In the genomic region with DNA sequence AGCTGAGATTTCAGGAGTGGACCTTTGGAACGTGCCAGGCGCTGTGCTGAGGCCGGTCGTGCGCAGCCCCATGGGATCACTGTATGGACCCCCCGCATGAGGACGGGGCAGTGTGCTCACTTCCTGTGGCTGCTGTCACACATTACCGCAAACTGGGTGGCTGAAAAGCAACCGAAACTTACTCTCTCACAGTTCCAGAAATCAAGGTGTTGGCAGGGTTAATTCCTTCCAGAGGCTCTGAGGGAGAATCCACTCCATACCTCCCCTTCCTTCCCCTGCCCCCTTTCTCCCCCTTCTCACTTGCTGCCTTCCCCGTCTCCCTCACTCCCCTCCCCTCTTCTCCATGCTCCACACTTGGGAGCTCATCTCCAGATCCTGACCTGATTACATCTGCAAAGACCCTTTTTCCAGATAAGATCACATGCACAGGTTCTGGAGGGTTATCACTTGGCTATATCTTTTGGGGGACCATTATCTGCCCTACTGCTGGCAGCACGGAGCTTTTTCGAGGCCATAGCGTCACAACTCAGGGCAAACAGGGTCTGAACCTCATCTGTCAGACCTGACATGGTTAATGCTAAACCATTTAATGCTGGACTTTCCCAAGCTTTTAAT, we compare ENCODE assay signal across 1 cellular context.
TF ChIP-seq lines count a peak whose summit lies in the region.

No MANE protein-coding gene starts in this region.

TF ChIP-seq in GM12878, 131 proteins besides CTCF, POLR2A, EP300 and RAD21 (continued from another document and continues in another):
- TF ChIP-seq POLR2AphosphoS5 (IDR thresholded peaks at IDR 0.05; ENCODE audit: low read length) (no peak), BMI1 (IDR thresholded peaks at IDR 0.05; ENCODE audit: borderline replicate concordance) (no peak), E2F8 (IDR thresholded peaks at IDR 0.05; ENCODE audit: low read depth, partially characterized antibody) (no peak), HCFC1 (IDR thresholded peaks at IDR 0.05; ENCODE audit: low read length) (no peak), SREBF1 (IDR thresholded peaks at IDR 0.05; ENCODE audit: low read length) (no peak), CEBPZ (IDR thresholded peaks at IDR 0.05; ENCODE audit: low read depth, low read length) (no peak), SMAD5 (IDR thresholded peaks at IDR 0.05; ENCODE audit: low read depth) (no peak), SMAD1 (IDR thresholded peaks at IDR 0.05; ENCODE audit: low read depth, partially characterized antibody) (no peak), NFYA (IDR thresholded peaks at IDR 0.05; ENCODE audit: borderline replicate concordance, low read depth, low read length) (no peak), SREBF2 (IDR thresholded peaks at IDR 0.05; ENCODE audit: low read length) (no peak), SIN3A (IDR thresholded peaks at IDR 0.05; ENCODE audit: low read depth, low read length) (no peak), BRCA1 (IDR thresholded peaks at IDR 0.05; ENCODE audit: low read depth, low read length) (no peak), IKZF2 (IDR thresholded peaks at IDR 0.05) (peak; percentile 88 to 93), CREM (IDR thresholded peaks at IDR 0.05; ENCODE audit: low read depth) (peak; percentile 72; the same call in 1 of the 2 replicates), SUZ12 (IDR thresholded peaks at IDR 0.05; ENCODE audit: unreplicated experiment) (no peak), CHD4 (IDR thresholded peaks at IDR 0.05) (no peak), JUNB (IDR thresholded peaks at IDR 0.05) (no peak), CHD2 (IDR thresholded peaks at IDR 0.05; ENCODE audit: borderline replicate concordance, low read depth, low read length) (peak; percentile 50; the same call in 1 of the 2 replicates), YBX1 (IDR thresholded peaks at IDR 0.05) (no peak), EGR1 (IDR thresholded peaks at IDR 0.05; ENCODE audit: borderline replicate concordance in 1 of 2, low read depth in 2 of 2, low read length in 2 of 2) (no peak), LARP7 (IDR thresholded peaks at IDR 0.05) (no peak), MYB (IDR thresholded peaks at IDR 0.05; ENCODE audit: borderline replicate concordance, low read depth, low read length) (no peak), CBX3 (IDR thresholded peaks at IDR 0.05; ENCODE audit: borderline replicate concordance, low read depth) (no peak)
- TF ChIP-seq, protein P1, sequence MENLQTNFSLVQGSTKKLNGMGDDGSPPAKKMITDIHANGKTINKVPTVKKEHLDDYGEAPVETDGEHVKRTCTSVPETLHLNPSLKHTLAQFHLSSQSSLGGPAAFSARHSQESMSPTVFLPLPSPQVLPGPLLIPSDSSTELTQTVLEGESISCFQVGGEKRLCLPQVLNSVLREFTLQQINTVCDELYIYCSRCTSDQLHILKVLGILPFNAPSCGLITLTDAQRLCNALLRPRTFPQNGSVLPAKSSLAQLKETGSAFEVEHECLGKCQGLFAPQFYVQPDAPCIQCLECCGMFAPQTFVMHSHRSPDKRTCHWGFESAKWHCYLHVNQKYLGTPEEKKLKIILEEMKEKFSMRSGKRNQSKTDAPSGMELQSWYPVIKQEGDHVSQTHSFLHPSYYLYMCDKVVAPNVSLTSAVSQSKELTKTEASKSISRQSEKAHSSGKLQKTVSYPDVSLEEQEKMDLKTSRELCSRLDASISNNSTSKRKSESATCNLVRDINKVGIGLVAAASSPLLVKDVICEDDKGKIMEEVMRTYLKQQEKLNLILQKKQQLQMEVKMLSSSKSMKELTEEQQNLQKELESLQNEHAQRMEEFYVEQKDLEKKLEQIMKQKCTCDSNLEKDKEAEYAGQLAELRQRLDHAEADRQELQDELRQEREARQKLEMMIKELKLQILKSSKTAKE (IDR thresholded peaks at IDR 0.05; ENCODE audit: low read depth, poor library complexity, severe bottlenecking) = no peak
- TF ChIP-seq, protein P2, sequence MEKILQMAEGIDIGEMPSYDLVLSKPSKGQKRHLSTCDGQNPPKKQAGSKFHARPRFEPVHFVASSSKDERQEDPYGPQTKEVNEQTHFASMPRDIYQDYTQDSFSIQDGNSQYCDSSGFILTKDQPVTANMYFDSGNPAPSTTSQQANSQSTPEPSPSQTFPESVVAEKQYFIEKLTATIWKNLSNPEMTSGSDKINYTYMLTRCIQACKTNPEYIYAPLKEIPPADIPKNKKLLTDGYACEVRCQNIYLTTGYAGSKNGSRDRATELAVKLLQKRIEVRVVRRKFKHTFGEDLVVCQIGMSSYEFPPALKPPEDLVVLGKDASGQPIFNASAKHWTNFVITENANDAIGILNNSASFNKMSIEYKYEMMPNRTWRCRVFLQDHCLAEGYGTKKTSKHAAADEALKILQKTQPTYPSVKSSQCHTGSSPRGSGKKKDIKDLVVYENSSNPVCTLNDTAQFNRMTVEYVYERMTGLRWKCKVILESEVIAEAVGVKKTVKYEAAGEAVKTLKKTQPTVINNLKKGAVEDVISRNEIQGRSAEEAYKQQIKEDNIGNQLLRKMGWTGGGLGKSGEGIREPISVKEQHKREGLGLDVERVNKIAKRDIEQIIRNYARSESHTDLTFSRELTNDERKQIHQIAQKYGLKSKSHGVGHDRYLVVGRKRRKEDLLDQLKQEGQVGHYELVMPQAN (conservative IDR thresholded peaks at IDR 0.05) = 0 out of 2 replicates have a peak, but pooled peaks have one; percentile 37
- TF ChIP-seq, protein P3, sequence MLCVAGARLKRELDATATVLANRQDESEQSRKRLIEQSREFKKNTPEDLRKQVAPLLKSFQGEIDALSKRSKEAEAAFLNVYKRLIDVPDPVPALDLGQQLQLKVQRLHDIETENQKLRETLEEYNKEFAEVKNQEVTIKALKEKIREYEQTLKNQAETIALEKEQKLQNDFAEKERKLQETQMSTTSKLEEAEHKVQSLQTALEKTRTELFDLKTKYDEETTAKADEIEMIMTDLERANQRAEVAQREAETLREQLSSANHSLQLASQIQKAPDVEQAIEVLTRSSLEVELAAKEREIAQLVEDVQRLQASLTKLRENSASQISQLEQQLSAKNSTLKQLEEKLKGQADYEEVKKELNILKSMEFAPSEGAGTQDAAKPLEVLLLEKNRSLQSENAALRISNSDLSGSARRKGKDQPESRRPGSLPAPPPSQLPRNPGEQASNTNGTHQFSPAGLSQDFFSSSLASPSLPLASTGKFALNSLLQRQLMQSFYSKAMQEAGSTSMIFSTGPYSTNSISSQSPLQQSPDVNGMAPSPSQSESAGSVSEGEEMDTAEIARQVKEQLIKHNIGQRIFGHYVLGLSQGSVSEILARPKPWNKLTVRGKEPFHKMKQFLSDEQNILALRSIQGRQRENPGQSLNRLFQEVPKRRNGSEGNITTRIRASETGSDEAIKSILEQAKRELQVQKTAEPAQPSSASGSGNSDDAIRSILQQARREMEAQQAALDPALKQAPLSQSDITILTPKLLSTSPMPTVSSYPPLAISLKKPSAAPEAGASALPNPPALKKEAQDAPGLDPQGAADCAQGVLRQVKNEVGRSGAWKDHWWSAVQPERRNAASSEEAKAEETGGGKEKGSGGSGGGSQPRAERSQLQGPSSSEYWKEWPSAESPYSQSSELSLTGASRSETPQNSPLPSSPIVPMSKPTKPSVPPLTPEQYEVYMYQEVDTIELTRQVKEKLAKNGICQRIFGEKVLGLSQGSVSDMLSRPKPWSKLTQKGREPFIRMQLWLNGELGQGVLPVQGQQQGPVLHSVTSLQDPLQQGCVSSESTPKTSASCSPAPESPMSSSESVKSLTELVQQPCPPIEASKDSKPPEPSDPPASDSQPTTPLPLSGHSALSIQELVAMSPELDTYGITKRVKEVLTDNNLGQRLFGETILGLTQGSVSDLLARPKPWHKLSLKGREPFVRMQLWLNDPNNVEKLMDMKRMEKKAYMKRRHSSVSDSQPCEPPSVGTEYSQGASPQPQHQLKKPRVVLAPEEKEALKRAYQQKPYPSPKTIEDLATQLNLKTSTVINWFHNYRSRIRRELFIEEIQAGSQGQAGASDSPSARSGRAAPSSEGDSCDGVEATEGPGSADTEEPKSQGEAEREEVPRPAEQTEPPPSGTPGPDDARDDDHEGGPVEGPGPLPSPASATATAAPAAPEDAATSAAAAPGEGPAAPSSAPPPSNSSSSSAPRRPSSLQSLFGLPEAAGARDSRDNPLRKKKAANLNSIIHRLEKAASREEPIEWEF (IDR thresholded peaks at IDR 0.05; ENCODE audit: insufficient replicate concordance, low read depth, low read length) = no peak
- TF ChIP-seq, protein P4, sequence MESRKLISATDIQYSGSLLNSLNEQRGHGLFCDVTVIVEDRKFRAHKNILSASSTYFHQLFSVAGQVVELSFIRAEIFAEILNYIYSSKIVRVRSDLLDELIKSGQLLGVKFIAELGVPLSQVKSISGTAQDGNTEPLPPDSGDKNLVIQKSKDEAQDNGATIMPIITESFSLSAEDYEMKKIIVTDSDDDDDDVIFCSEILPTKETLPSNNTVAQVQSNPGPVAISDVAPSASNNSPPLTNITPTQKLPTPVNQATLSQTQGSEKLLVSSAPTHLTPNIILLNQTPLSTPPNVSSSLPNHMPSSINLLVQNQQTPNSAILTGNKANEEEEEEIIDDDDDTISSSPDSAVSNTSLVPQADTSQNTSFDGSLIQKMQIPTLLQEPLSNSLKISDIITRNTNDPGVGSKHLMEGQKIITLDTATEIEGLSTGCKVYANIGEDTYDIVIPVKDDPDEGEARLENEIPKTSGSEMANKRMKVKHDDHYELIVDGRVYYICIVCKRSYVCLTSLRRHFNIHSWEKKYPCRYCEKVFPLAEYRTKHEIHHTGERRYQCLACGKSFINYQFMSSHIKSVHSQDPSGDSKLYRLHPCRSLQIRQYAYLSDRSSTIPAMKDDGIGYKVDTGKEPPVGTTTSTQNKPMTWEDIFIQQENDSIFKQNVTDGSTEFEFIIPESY (IDR thresholded peaks at IDR 0.05) = no peak
- TF ChIP-seq, protein P5, sequence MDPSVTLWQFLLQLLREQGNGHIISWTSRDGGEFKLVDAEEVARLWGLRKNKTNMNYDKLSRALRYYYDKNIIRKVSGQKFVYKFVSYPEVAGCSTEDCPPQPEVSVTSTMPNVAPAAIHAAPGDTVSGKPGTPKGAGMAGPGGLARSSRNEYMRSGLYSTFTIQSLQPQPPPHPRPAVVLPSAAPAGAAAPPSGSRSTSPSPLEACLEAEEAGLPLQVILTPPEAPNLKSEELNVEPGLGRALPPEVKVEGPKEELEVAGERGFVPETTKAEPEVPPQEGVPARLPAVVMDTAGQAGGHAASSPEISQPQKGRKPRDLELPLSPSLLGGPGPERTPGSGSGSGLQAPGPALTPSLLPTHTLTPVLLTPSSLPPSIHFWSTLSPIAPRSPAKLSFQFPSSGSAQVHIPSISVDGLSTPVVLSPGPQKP (IDR thresholded peaks at IDR 0.05; ENCODE audit: low read depth, low read length) = no peak
- TF ChIP-seq, protein P6, sequence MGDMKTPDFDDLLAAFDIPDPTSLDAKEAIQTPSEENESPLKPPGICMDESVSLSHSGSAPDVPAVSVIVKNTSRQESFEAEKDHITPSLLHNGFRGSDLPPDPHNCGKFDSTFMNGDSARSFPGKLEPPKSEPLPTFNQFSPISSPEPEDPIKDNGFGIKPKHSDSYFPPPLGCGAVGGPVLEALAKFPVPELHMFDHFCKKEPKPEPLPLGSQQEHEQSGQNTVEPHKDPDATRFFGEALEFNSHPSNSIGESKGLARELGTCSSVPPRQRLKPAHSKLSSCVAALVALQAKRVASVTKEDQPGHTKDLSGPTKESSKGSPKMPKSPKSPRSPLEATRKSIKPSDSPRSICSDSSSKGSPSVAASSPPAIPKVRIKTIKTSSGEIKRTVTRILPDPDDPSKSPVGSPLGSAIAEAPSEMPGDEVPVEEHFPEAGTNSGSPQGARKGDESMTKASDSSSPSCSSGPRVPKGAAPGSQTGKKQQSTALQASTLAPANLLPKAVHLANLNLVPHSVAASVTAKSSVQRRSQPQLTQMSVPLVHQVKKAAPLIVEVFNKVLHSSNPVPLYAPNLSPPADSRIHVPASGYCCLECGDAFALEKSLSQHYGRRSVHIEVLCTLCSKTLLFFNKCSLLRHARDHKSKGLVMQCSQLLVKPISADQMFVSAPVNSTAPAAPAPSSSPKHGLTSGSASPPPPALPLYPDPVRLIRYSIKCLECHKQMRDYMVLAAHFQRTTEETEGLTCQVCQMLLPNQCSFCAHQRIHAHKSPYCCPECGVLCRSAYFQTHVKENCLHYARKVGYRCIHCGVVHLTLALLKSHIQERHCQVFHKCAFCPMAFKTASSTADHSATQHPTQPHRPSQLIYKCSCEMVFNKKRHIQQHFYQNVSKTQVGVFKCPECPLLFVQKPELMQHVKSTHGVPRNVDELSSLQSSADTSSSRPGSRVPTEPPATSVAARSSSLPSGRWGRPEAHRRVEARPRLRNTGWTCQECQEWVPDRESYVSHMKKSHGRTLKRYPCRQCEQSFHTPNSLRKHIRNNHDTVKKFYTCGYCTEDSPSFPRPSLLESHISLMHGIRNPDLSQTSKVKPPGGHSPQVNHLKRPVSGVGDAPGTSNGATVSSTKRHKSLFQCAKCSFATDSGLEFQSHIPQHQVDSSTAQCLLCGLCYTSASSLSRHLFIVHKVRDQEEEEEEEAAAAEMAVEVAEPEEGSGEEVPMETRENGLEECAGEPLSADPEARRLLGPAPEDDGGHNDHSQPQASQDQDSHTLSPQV (IDR thresholded peaks at IDR 0.05) = no peak
